In the genomic region with DNA sequence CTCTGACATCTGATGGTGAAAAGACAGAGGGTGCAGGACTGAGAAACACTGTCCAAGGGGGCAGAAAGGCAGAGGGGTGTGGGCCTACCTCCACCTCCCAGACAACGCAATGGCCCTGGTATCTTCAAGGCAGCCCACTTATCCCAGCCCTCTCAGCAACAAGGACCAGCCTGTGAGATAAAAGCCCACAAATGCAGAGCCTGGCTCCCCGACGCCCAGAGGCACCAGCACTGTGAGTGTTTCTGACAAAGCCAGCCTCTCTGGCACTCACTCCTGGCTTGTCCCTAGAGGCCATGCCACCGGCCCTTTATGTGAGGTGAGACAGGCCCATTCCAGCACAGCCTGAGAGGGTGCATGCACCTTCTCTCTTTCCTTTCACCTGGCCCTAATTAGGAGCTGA, we compare ENCODE assay signal across 17 cellular contexts.
A peak's percentile ranks its signal among the peaks of the same experiment; 100 is the strongest.
DNase-seq lines count a peak whose midpoint lies in the region; ATAC-seq, FAIRE-seq and TF ChIP-seq lines count a peak whose summit lies in the region.
"Had no signal": no experiment of that assay in that cellular context is flagged by ENCODE, and none has a peak within 500 bp of the region (broad histone marks: within the 10 kb centered on the region; RNA-seq: fewer than 3 reads in every experiment).

No MANE protein-coding gene starts in this region.

- H3K4me3 ChIP-seq in OCI-LY7 (ENCODE audit: low read depth, low read length, poor library complexity, severe bottlenecking) (no peak overlapping the region), H1 (ENCODE audit: extremely low read depth in 1 of 4, insufficient read depth in 2 of 4, low read depth in 3 of 4, low read length in 4 of 4) (no peak overlapping the region)
- H3K4me3 ChIP-seq: HAP-1 had no signal

- no peak overlapping the region for H4K91ac ChIP-seq in H1 (replicated peaks; ENCODE audit: insufficient read length, low read length)

- H2BK15ac ChIP-seq in H1 (ENCODE audit: low read length) = no peak overlapping the region

- H3K9me3 ChIP-seq in OCI-LY7 (ENCODE audit: low read length) (peaks cover 18% of the 10 kb centered on the region), H1 (ENCODE audit: insufficient read depth in 2 of 2, low read depth in 1 of 2, low read length in 1 of 2) (peaks cover 3 to 4% of the 10 kb centered on the region in 2 experiments; a peak in 2 of 4 replicates)
- H3K9me3 ChIP-seq: Caco-2, HAP-1 had no signal

- H3K14ac ChIP-seq in H1 (ENCODE audit: insufficient read length) = no peak overlapping the region

- POLR2A ChIA-PET in OCI-LY7 (lab: Charles Lee) = interaction anchor here (1.0 to 2.5 kb wide), 3 partner anchors 9 to 584 kb away, joined by 4 to 14 read pairs (median 4); no protein-coding TSS in a partner anchor
- POLR2A ChIA-PET in H1 (lab: Charles Lee; ENCODE audit: partially characterized antibody) = no interaction called here

- no peak overlapping the region for H4K5ac ChIP-seq in H1 (ENCODE audit: insufficient read length, low read depth, low read length)

- H3K23ac ChIP-seq in H1 (ENCODE audit: insufficient read length) = no peak overlapping the region

- H3K4me1 ChIP-seq in OCI-LY7 (ENCODE audit: insufficient read depth, low read length, poor library complexity, severe bottlenecking) (peaks cover 26% of the 10 kb centered on the region), H1 (replicated peaks in 1 of 4; ENCODE audit: control insufficient read depth in 3 of 4, insufficient read depth in 4 of 4, low read length in 3 of 4) (peaks cover 0 to 3% (median 0%) of the 10 kb centered on the region in 4 experiments; a peak in 2 of 7 replicates)
- H3K4me1 ChIP-seq: Caco-2, HAP-1 had no signal

- TF ChIP-seq EP300 in H1 (IDR thresholded peaks at IDR 0.05; ENCODE audit: borderline replicate concordance in 1 of 2, low read depth in 2 of 2, low read length in 2 of 2) = no peak

- peak overlapping the region; percentile 18; the same call in 1 of the 2 replicates for H3K4me2 ChIP-seq in OCI-LY7 (ENCODE audit: low read length)
- no peak overlapping the region for H3K4me2 ChIP-seq in H1 (ENCODE audit: insufficient read depth in 1 of 2, low read depth in 2 of 2, low read length in 2 of 2)

- H2BK20ac ChIP-seq in H1 (ENCODE audit: low read length) = no peak overlapping the region

- no peak overlapping the region for H2AFZ ChIP-seq in OCI-LY7 (ENCODE audit: low read length)
- H2AFZ ChIP-seq in H1 (ENCODE audit: low read length) = no peak overlapping the region

- FAIRE-seq in H1 (lab: Jason Lieb, UNC) (no peak), urothelium cell line (lab: Jason Lieb, UNC) (peak; percentile 9)
- FAIRE-seq: A204.1, D721Med, G401.6, GM12891 had no signal

- BruUV-seq in OCI-LY7 (replicated peaks; lab: Mats Ljungman, UMichigan) = no TSS peak

- H2BK12ac ChIP-seq in H1 (ENCODE audit: low read depth, low read length) = no peak overlapping the region

- H3K56ac ChIP-seq in H1 (replicated peaks; ENCODE audit: insufficient read length, low read depth, low read length) = peak overlapping the region; percentile 20

- H3K18ac ChIP-seq in H1 (ENCODE audit: extremely low read depth, low read length) = no peak overlapping the region

- H3K23me2 ChIP-seq in H1 (ENCODE audit: low read depth, low read length) = no peaks in the 10 kb centered on the region

- TF ChIP-seq CTCF in OCI-LY7 (conservative IDR thresholded peaks at IDR 0.05; ENCODE audit: low read length) = no peak
- TF ChIP-seq CTCF in H1 (IDR thresholded peaks at IDR 0.05; ENCODE audit: control extremely low read depth in 1 of 3, insufficient read depth in 1 of 3, low read depth in 1 of 3, low read length in 3 of 3) = no peak

- H3K4ac ChIP-seq in H1 (replicated peaks; ENCODE audit: insufficient read length, low read depth, low read length) = no peak overlapping the region

- H3K36me3 ChIP-seq in OCI-LY7 (ENCODE audit: insufficient read depth, low read length) (no peaks in the 10 kb centered on the region; the same call in 1 of the 2 replicates), H1 (ENCODE audit: control insufficient read depth in 2 of 4, insufficient read depth in 4 of 4, low read length in 3 of 4) (no peaks in the 10 kb centered on the region)
- H3K36me3 ChIP-seq: HAP-1 had no signal

- ATAC-seq in HG03159 (IDR thresholded peaks at IDR 0.05; ENCODE audit: unreplicated experiment) = peak; percentile 12
- no peak for ATAC-seq in GM18909 (IDR thresholded peaks at IDR 0.05; ENCODE audit: poor library complexity, unreplicated experiment)
- no peak for ATAC-seq in HG02798 (IDR thresholded peaks at IDR 0.05; ENCODE audit: poor library complexity, unreplicated experiment)

- H4K8ac ChIP-seq in H1 (ENCODE audit: extremely low read depth, insufficient read depth, low read length) = no peak overlapping the region; the same call in 1 of the 2 replicates

- no peak overlapping the region for H3K9ac ChIP-seq in H1 (replicated peaks in 1 of 4; ENCODE audit: extremely low read depth in 1 of 4, low read depth in 3 of 4, low read length in 3 of 4)

- WGBS in H1 (ENCODE audit: extremely low coverage in 1 of 2, insufficient coverage in 1 of 2, insufficient read length in 1 of 2, insufficient replicate concordance in 2 of 2, low coverage in 1 of 2, low lambda C conversion rate in 2 of 2, missing lambda C conversion rate in 1 of 2), 2 experiments = 100% methylated on average over 4 of the region's 4 CpGs; no CpG with 5 or more reads in 1 of the 2 experiments

- no peak overlapping the region for H2AK5ac ChIP-seq in H1 (ENCODE audit: low read depth, low read length)

- no peak overlapping the region for H2BK120ac ChIP-seq in H1 (replicated peaks; ENCODE audit: low read depth, low read length)

- H3K79me2 ChIP-seq in OCI-LY7 (ENCODE audit: insufficient read depth, low read depth, low read length) (no peaks in the 10 kb centered on the region), H1 (ENCODE audit: control insufficient read depth in 1 of 2, insufficient read depth in 2 of 2, low read length in 2 of 2) (no peaks in the 10 kb centered on the region)

- no peak for TF ChIP-seq RAD21 in H1 (IDR thresholded peaks at IDR 0.05 in 1 of 2, conservative IDR thresholded peaks at IDR 0.05 in 1 of 2; ENCODE audit: low read depth in 2 of 2, low read length in 2 of 2)

- H3K27ac ChIP-seq in OCI-LY7 (ENCODE audit: low read depth, low read length, poor library complexity, severe bottlenecking) = no peak overlapping the region
- H3K27ac ChIP-seq in H1 (ENCODE audit: low read depth, low read length) = no peak overlapping the region
- H3K27ac ChIP-seq: C4-2B, HL-60 had no signal

- no peaks in the 10 kb centered on the region for H3K79me1 ChIP-seq in H1 (ENCODE audit: low read depth, low read length)

- TF ChIP-seq POLR2A in H1 (IDR thresholded peaks at IDR 0.05; ENCODE audit: control extremely low read depth in 1 of 2, low read depth in 2 of 2, low read length in 2 of 2) = no peak

- DNase-seq in OCI-LY7 (ENCODE audit: low spot score) (no peak), H1 (ENCODE audit: low read depth in 1 of 2, low spot score in 2 of 2) (no peak), urothelium cell line (ENCODE audit: low spot score) (no peak), HuH-7.5 (ENCODE audit: low spot score) (no peak)
- DNase-seq: ACHN; CD4-positive, alpha-beta T cell had no signal

- H4K20me1 ChIP-seq in OCI-LY7 (ENCODE audit: insufficient read depth, low read length) (no peaks in the 10 kb centered on the region), H1 (replicated peaks in 1 of 2; ENCODE audit: control insufficient read depth in 1 of 2, insufficient read depth in 2 of 2, low read length in 2 of 2) (no peaks in the 10 kb centered on the region)

- no peak overlapping the region for H2BK5ac ChIP-seq in H1 (ENCODE audit: low read depth, low read length)

- intact Hi-C loops in OCI-LY7 (cut with micrococcal nuclease; ENCODE audit: unreplicated experiment) = no loop called here

- no peaks in the 10 kb centered on the region for H3K27me3 ChIP-seq in H1 (replicated peaks in 1 of 4; ENCODE audit: control insufficient read depth in 3 of 4, extremely low read depth in 1 of 4, insufficient read depth in 3 of 4, low read length in 3 of 4)

- no peaks in the 10 kb centered on the region for H3K9me2 ChIP-seq in OCI-LY7 (ENCODE audit: insufficient read depth, low read length)

- CTCF ChIA-PET in OCI-LY7 (lab: Charles Lee; ENCODE audit: unreplicated experiment) = no interaction called here
- CTCF ChIA-PET in H1 (lab: Charles Lee; ENCODE audit: partially characterized antibody) = interaction anchor here (1.5 kb wide), 1 partner anchor 71 kb away, joined by 3 read pairs; no protein-coding TSS in a partner anchor

TF ChIP-seq in H1, 55 proteins besides CTCF, POLR2A, EP300 and RAD21 (continues in another document):
- no peak for TF ChIP-seq JUND (IDR thresholded peaks at IDR 0.05; ENCODE audit: low read length)
